ENCODE assay signal across 13 cellular contexts in the genomic region with DNA sequence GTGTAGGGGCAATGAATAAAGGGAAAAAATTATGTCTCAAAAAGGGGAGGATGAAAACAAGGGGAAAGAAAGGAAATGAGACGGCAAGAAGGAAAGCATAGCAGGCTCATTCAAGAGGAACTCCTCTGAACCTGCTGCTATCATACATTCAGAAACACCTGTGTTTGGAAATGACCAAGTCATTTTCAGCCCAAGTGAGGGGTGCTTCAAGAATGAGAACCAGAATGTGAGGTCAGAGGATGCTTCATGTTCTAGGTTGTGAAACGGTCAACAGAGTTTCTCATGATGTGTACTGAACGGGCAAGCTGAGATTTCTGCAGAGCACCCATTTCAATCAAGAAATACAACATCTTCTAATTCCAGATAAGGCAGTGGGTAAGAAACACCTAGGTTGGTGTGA.
DNase-seq lines count a peak whose midpoint lies in the region; ATAC-seq lines count a peak whose summit lies in the region.
"Had no signal": no experiment of that assay in that cellular context is flagged by ENCODE, and none has a peak within 500 bp of the region (broad histone marks: within the 10 kb centered on the region; RNA-seq: fewer than 3 reads in every experiment).

No MANE protein-coding gene starts in this region.

- H3K27ac Mint-ChIP-seq in stimulated activated naive CD8-positive, alpha-beta T cell treated with anti-CD3 and anti-CD28 coated beads, Interleukin-15, amount 100 ng/mL, for 72 hours = no peak overlapping the region

- peaks cover 0 to 18% of the 10 kb centered on the region in 2 donors for H3K9me3 Mint-ChIP-seq in stimulated activated naive CD8-positive, alpha-beta T cell treated with anti-CD3 and anti-CD28 coated beads, Interleukin-15, amount 100 ng/mL, for 72 hours

- H3K27me3 Mint-ChIP-seq in stimulated activated naive CD8-positive, alpha-beta T cell treated with anti-CD3 and anti-CD28 coated beads, Interleukin-15, amount 100 ng/mL, for 72 hours = no peaks in the 10 kb centered on the region

- H3K4me3 Mint-ChIP-seq in stimulated activated naive CD8-positive, alpha-beta T cell treated with anti-CD3 and anti-CD28 coated beads, Interleukin-15, amount 100 ng/mL, for 72 hours = no peak overlapping the region

- peak; percentile 7 for ATAC-seq in stimulated activated naive CD8-positive, alpha-beta T cell treated with anti-CD3 and anti-CD28 coated beads, Interleukin-15, amount 100 ng/mL, for 72 hours
- ATAC-seq in stimulated activated naive CD8-positive, alpha-beta T cell treated with anti-CD3 and anti-CD28 coated beads, Interleukin-15, Interleukin-2, amounts not matched to agents 100 U/mL and 50 U/mL, for 24 hours = no peak
- ATAC-seq in GM21825 (IDR thresholded peaks at IDR 0.05; ENCODE audit: unreplicated experiment) (peak; percentile 60), HG03135 (IDR thresholded peaks at IDR 0.05; ENCODE audit: unreplicated experiment) (peak; percentile 44)
- ATAC-seq: pancreas had no signal

- DNase-seq in stimulated activated naive CD8-positive, alpha-beta T cell treated with anti-CD3 and anti-CD28 coated beads, Interleukin-15, amount 100 ng/mL, for 72 hours = no peak
- DNase-seq in stimulated activated naive CD8-positive, alpha-beta T cell treated with anti-CD3 and anti-CD28 coated beads, Interleukin-15, Interleukin-2, amounts not matched to agents 100 U/mL and 50 U/mL, for 24 hours = no peak
- DNase-seq in HK-2 (ENCODE audit: unreplicated experiment) = no peak
- no peak for DNase-seq in NCI-H146 treated with DMSO at 0.1 percent for 48 hours (lab: John Stamatoyannopoulos, UW; ENCODE audit: unreplicated experiment)
- DNase-seq in SIG-M5 (lab: John Stamatoyannopoulos, UW) = no peak
- DNase-seq in SK-N-DZ (ENCODE audit: low spot score) = no peak
- DNase-seq: activated CD4-positive, alpha-beta T cell treated with anti-CD3 and anti-CD28 coated beads, Interleukin-2, amount 50 U/mL, for 1 hour; NCI-H446; pancreas; stimulated activated CD4-positive, alpha-beta T cell treated with anti-CD3 and anti-CD28 coated beads, Interleukin-15, amount 100 ng/mL, for 24 hours; upper lobe of left lung had no signal

- peaks cover 26% of the 10 kb centered on the region for H3K4me1 Mint-ChIP-seq in stimulated activated naive CD8-positive, alpha-beta T cell treated with anti-CD3 and anti-CD28 coated beads, Interleukin-15, amount 100 ng/mL, for 72 hours
